In genomic region chr2:132267372-132267771, GRCh38 we compare ENCODE assay signal across 14 cellular contexts.
DNase-seq lines count a peak whose midpoint lies in the region; ATAC-seq and TF ChIP-seq lines count a peak whose summit lies in the region.
"Had no signal": no experiment of that assay in that cellular context is flagged by ENCODE, and none has a peak within 500 bp of the region (broad histone marks: within the 10 kb centered on the region; RNA-seq: fewer than 3 reads in every experiment).

No MANE protein-coding gene starts in this region.

- peaks cover 8% of the 10 kb centered on the region; the same call in 1 of the 2 replicates for H3K4me1 ChIP-seq in PC-3 (ENCODE audit: insufficient read depth, low read length)
- H3K4me1 ChIP-seq in gastrocnemius medialis: peaks cover 3 to 7% of the 10 kb centered on the region in 2 donors

- BruUV-seq in PC-3 (replicated peaks; lab: Mats Ljungman, UMichigan): no TSS peak

- no peak for TF ChIP-seq CTCF in PC-3 (conservative IDR thresholded peaks at IDR 0.05; ENCODE audit: low read depth, low read length)
- no peak for TF ChIP-seq CTCF in fibroblast of villous mesenchyme (IDR thresholded peaks at IDR 0.05; ENCODE audit: insufficient read depth, low read depth, low read length)
- TF ChIP-seq CTCF in gastrocnemius medialis (IDR thresholded peaks at IDR 0.05 in 4 of 5, conservative IDR thresholded peaks at IDR 0.05 in 1 of 5): no peak

- TF ChIP-seq POLR2A in gastrocnemius medialis (IDR thresholded peaks at IDR 0.05): no peak

- CTCF ChIA-PET in PC-3 (lab: Charles Lee) (interaction anchor here (0.7 kb wide), 1 partner anchor 789 kb away, joined by 3 read pairs; no protein-coding TSS in a partner anchor), HEK293T (lab: Yijun Ruan, JAX) (no interaction called here)

- no peaks in the 10 kb centered on the region for H4K20me1 ChIP-seq in PC-3 (ENCODE audit: low read length)

- 0 out of 2 replicates have a peak overlapping the region, but pooled peaks have one; percentile 30 for H3K4me3 ChIP-seq in PC-3 (ENCODE audit: low read length)
- H3K4me3 ChIP-seq in fibroblast of villous mesenchyme (ENCODE audit: low read depth, low read length): peak overlapping the region; percentile 25
- H3K4me3 ChIP-seq in gastrocnemius medialis: peak overlapping the region; percentile 26 to 55 (median 40)
- H3K4me3 ChIP-seq: PC-9 had no signal

- no peak overlapping the region for H3K27ac ChIP-seq in PC-3 (ENCODE audit: low read length)
- no peak overlapping the region for H3K27ac ChIP-seq in gastrocnemius medialis
- H3K27ac ChIP-seq: adrenal gland, PC-9 had no signal

- no peaks in the 10 kb centered on the region for H3K27me3 ChIP-seq in PC-3 (ENCODE audit: low read length)
- peaks cover 7 to 16% (median 16%) of the 10 kb centered on the region in 3 donors for H3K27me3 ChIP-seq in gastrocnemius medialis
- H3K27me3 ChIP-seq: adrenal gland had no signal

- in situ Hi-C loops in gastrocnemius medialis (cut with MboI; ENCODE audit: low sequenced_read_pairs in 4 of 4): no loop called here

- no peak overlapping the region for H3K9ac ChIP-seq in PC-3 (ENCODE audit: low read length)

- no peaks in the 10 kb centered on the region for H3F3A ChIP-seq in PC-3 (ENCODE audit: low read length, unreplicated experiment)

- no peaks in the 10 kb centered on the region for H3K9me3 ChIP-seq in PC-3 (ENCODE audit: low read length)
- no peaks in the 10 kb centered on the region for H3K9me3 ChIP-seq in gastrocnemius medialis
- H3K9me3 ChIP-seq: adrenal gland had no signal

- H3K36me3 ChIP-seq in PC-3 (ENCODE audit: low read depth, low read length) (no peaks in the 10 kb centered on the region), gastrocnemius medialis (no peaks in the 10 kb centered on the region)
- H3K36me3 ChIP-seq: adrenal gland had no signal

- DNase-seq in PC-3 (no peak), fibroblast of villous mesenchyme (ENCODE audit: low read depth) (peak; percentile 2), gastrocnemius medialis (no peak), NCI-H1694 treated with DMSO at 0.1 percent for 48 hours (lab: John Stamatoyannopoulos, UW) (no peak), HEK293T (ENCODE audit: extremely low spot score) (no peak)
- DNase-seq in stimulated activated CD8-positive, alpha-beta memory T cell treated with anti-CD3 and anti-CD28 coated beads, Interleukin-4, amount 100 ng/mL, for 48 hours: no peak
- DNase-seq: KG1; nucleus accumbens; stimulated activated CD4-positive, alpha-beta T cell treated with anti-CD3 and anti-CD28 coated beads, Interleukin-4, amount 100 ng/mL, for 4 hours; T-helper 9 cell had no signal

- peak overlapping the region; percentile 60; the same call in 1 of the 2 replicates for H2AFZ ChIP-seq in PC-3 (ENCODE audit: low read length)
- H2AFZ ChIP-seq: PC-9 had no signal

- H3K9me2 ChIP-seq in PC-3 (replicated peaks; ENCODE audit: low read length): no peaks in the 10 kb centered on the region

- intact Hi-C loops in PC-3 (cut with micrococcal nuclease) (loop anchor here (5.0 to 10.0 kb wide), 7 partner anchors 147 to 1575 kb away; partner anchors contain the start of genes GPR39, LYPD1 and NCKAP5), gastrocnemius medialis (cut with DNase I; ENCODE audit: low total_unique reads) (loop anchor here (5.0 kb wide), 1 partner anchor 1290 kb away; no protein-coding TSS in a partner anchor)

- peak; percentile 34 for ATAC-seq in GM18511 (IDR thresholded peaks at IDR 0.05; ENCODE audit: unreplicated experiment)
- ATAC-seq in PC-3: no peak
- no peak for ATAC-seq in gastrocnemius medialis
- no peak for ATAC-seq in GM21526 (IDR thresholded peaks at IDR 0.05; ENCODE audit: low FRiP score, unreplicated experiment)

- peak overlapping the region; percentile 74 for H3K4me2 ChIP-seq in PC-3 (ENCODE audit: low read length)

- POLR2A ChIA-PET in PC-3 (lab: Charles Lee; ENCODE audit: unreplicated experiment) (interaction anchor here (1.1 kb wide), 1 partner anchor 879 kb away, joined by 3 read pairs; no protein-coding TSS in a partner anchor), HEK293T (lab: Yijun Ruan, JAX) (no interaction called here)

- no peaks in the 10 kb centered on the region for H3K79me2 ChIP-seq in PC-3 (ENCODE audit: low read length)

TF ChIP-seq in HEK293T, 16 proteins besides CTCF, POLR2A, EP300 and RAD21:
- TF ChIP-seq TARDBP (IDR thresholded peaks at IDR 0.05): no peak
- TF ChIP-seq NFRKB (IDR thresholded peaks at IDR 0.05): no peak
- no peak for TF ChIP-seq ELF4 (IDR thresholded peaks at IDR 0.05)
- TF ChIP-seq SP1 (IDR thresholded peaks at IDR 0.05): no peak
- TF ChIP-seq HDGF (IDR thresholded peaks at IDR 0.05; ENCODE audit: borderline replicate concordance): no peak
- TF ChIP-seq L3MBTL2 (conservative IDR thresholded peaks at IDR 0.05): no peak
- TF ChIP-seq FOXM1 (IDR thresholded peaks at IDR 0.05; ENCODE audit: borderline replicate concordance): no peak
- no peak for TF ChIP-seq CTBP1 (IDR thresholded peaks at IDR 0.05; ENCODE audit: borderline replicate concordance)
- no peak for TF ChIP-seq LEF1 (IDR thresholded peaks at IDR 0.05; ENCODE audit: borderline replicate concordance)
- TF ChIP-seq BHLHE40 (IDR thresholded peaks at IDR 0.05; ENCODE audit: borderline replicate concordance): no peak
- no peak for TF ChIP-seq FOXK2 (IDR thresholded peaks at IDR 0.05)
- TF ChIP-seq PKNOX1 (IDR thresholded peaks at IDR 0.05): no peak
- no peak for TF ChIP-seq ZNF384 (IDR thresholded peaks at IDR 0.05)
- TF ChIP-seq ARNT (IDR thresholded peaks at IDR 0.05): no peak
- no peak for TF ChIP-seq SUZ12 (IDR thresholded peaks at IDR 0.05)
- no peak for TF ChIP-seq FOXA1 (IDR thresholded peaks at IDR 0.05)
